In genomic region chr4:16100833-16101232, GRCh38 we compare ENCODE assay signal across 16 cellular contexts. TPM values are rescaled to one million over a fixed set of nuclear protein-coding genes. Genes with fewer than 3 reads are reported as not detected.
DNase-seq lines count a peak whose midpoint lies in the region; ATAC-seq and TF ChIP-seq lines count a peak whose summit lies in the region.
"Had no signal": no experiment of that assay in that cellular context is flagged by ENCODE, and none has a peak within 500 bp of the region (broad histone marks: within the 10 kb centered on the region; RNA-seq: fewer than 3 reads in every experiment).

No MANE protein-coding gene starts in this region.

- no peak for TF ChIP-seq POLR2A in esophagus muscularis mucosa (IDR thresholded peaks at IDR 0.05; ENCODE audit: low read depth)

- no peak overlapping the region for H3K4me3 ChIP-seq in esophagus muscularis mucosa
- H3K4me3 ChIP-seq: BLaER1 had no signal

- TF ChIP-seq CTCF in omental fat pad (IDR thresholded peaks at IDR 0.05) (no peak), esophagus muscularis mucosa (IDR thresholded peaks at IDR 0.05) (no peak)

- no peaks in the 10 kb centered on the region for H3K4me1 ChIP-seq in esophagus muscularis mucosa
- H3K4me1 ChIP-seq: BE2C, BLaER1, Caco-2 had no signal

- no peaks in the 10 kb centered on the region for H3K9me3 ChIP-seq in esophagus muscularis mucosa
- H3K9me3 ChIP-seq: BE2C, BLaER1, Caco-2 had no signal

- no peak overlapping the region for H3K27ac ChIP-seq in esophagus muscularis mucosa (replicated peaks in 1 of 4)
- H3K27ac ChIP-seq: BLaER1 had no signal

- no peak for ATAC-seq in SK-N-SH treated with all-trans-retinoic acid at 6 μM for 48 hours
- ATAC-seq in omental fat pad (ENCODE audit: low FRiP score): no peak

- intact Hi-C loops in esophagus muscularis mucosa (cut with DNase I): no loop called here

- no peaks in the 10 kb centered on the region for H3K36me3 ChIP-seq in esophagus muscularis mucosa
- H3K36me3 ChIP-seq: BE2C, BLaER1 had no signal

- no peaks in the 10 kb centered on the region for H3K27me3 ChIP-seq in esophagus muscularis mucosa
- H3K27me3 ChIP-seq: BLaER1 had no signal

- TF ChIP-seq EP300 in esophagus muscularis mucosa (IDR thresholded peaks at IDR 0.05): no peak

- DNase-seq in iPS-NIHi11 (ENCODE audit: low spot score) (peak; percentile 0), omental fat pad (ENCODE audit: low spot score) (no peak), germinal center (ENCODE audit: low spot score) (no peak), esophagus muscularis mucosa (ENCODE audit: extremely low spot score) (no peak)
- DNase-seq: 8988T; ACHN; BE2C; C1 segment of cervical spinal cord; Caco-2; Calu3; CD4-positive, alpha-beta memory T cell; CD4-positive, CD25-positive, alpha-beta regulatory T cell; DMS79 treated with DMSO at 0.1 percent for 48 hours; GF-D8 had no signal

- 76% methylated on average over 1 of the region's 1 CpG for WGBS in esophagus muscularis mucosa

TF ChIP-seq in SK-N-SH treated with all-trans-retinoic acid at 6 μM for 48 hours, 23 proteins besides CTCF, POLR2A, EP300 and RAD21:
- TF ChIP-seq BACH2 (CRISPR knock-in tag; IDR thresholded peaks at IDR 0.05; ENCODE audit: borderline replicate concordance) (no peak), TSHZ2 (CRISPR knock-in tag; IDR thresholded peaks at IDR 0.05) (no peak), ZNF565 (CRISPR knock-in tag; conservative IDR thresholded peaks at IDR 0.05; ENCODE audit: low read depth) (no peak), ZC3H10 (CRISPR knock-in tag; IDR thresholded peaks at IDR 0.05) (no peak), ZNF8 (CRISPR knock-in tag; IDR thresholded peaks at IDR 0.05) (no peak), ISL1 (CRISPR knock-in tag; IDR thresholded peaks at IDR 0.05) (no peak), ZNF70 (CRISPR knock-in tag; IDR thresholded peaks at IDR 0.05) (peak; percentile 72; the same call in 1 of the 2 replicates)
- TF ChIP-seq, protein P1, sequence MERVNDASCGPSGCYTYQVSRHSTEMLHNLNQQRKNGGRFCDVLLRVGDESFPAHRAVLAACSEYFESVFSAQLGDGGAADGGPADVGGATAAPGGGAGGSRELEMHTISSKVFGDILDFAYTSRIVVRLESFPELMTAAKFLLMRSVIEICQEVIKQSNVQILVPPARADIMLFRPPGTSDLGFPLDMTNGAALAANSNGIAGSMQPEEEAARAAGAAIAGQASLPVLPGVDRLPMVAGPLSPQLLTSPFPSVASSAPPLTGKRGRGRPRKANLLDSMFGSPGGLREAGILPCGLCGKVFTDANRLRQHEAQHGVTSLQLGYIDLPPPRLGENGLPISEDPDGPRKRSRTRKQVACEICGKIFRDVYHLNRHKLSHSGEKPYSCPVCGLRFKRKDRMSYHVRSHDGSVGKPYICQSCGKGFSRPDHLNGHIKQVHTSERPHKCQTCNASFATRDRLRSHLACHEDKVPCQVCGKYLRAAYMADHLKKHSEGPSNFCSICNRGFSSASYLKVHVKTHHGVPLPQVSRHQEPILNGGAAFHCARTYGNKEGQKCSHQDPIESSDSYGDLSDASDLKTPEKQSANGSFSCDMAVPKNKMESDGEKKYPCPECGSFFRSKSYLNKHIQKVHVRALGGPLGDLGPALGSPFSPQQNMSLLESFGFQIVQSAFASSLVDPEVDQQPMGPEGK (CRISPR knock-in tag; IDR thresholded peaks at IDR 0.05; ENCODE audit: borderline replicate concordance): no peak
TF ChIP-seq in SK-N-SH treated with all-trans-retinoic acid at 6 μM for 48 hours: peak in this region for 1.

RNA-seq across cellular contexts. Expression of gene PROM1, which starts 17.0 kb away (rescaled TPM):
- total RNA-seq in omental fat pad (under 1 TPM in 1 of 4 donors, not detected in 3; 0.09 TPM), esophagus muscularis mucosa (1 to 10 TPM; 3.3 to 4.6 (median 4.0) TPM)
- total RNA-seq: CD4-positive, alpha-beta memory T cell had no signal
